ENCODE assay signal across 8 cellular contexts in genomic region chr2:62306751-62307468, GRCh38.
DNase-seq lines count a peak whose midpoint lies in the region; ATAC-seq and TF ChIP-seq lines count a peak whose summit lies in the region.

No MANE protein-coding gene starts in this region.

- peaks cover 26 to 78% (median 42%) of the 10 kb centered on the region in 4 donors for H3K4me1 ChIP-seq in stomach

- no peak for TF ChIP-seq CTCF in stomach (IDR thresholded peaks at IDR 0.05)

- DNase-seq in DMS53 treated with DMSO at 0.1 percent for 48 hours (lab: John Stamatoyannopoulos, UW; ENCODE audit: unreplicated experiment) (peak; percentile 90), NCI-H146 treated with DMSO at 0.1 percent for 48 hours (lab: John Stamatoyannopoulos, UW; ENCODE audit: unreplicated experiment) (peak; percentile 48), iris pigment epithelial cell (ENCODE audit: low read depth) (peak; percentile 50), stomach (peak; percentile 40), 8988T (no peak), iPS-NIHi7 (ENCODE audit: extremely low spot score) (no peak)
- peak; percentile 76 for DNase-seq in activated CD8-positive, alpha-beta memory T cell treated with anti-CD3 and anti-CD28 coated beads, Interleukin-2, amount 10 ng/mL, durations not matched to agents 7 days and 5 days

- H3K4me3 ChIP-seq in stomach, result no peak overlapping the region

- H3K36me3 Mint-ChIP-seq in activated CD8-positive, alpha-beta memory T cell treated with anti-CD3 and anti-CD28 coated beads, Interleukin-2, amount 10 ng/mL, durations not matched to agents 7 days and 5 days, result peaks cover 3% of the 10 kb centered on the region

- H3K9me3 Mint-ChIP-seq in activated CD8-positive, alpha-beta memory T cell treated with anti-CD3 and anti-CD28 coated beads, Interleukin-2, amount 10 ng/mL, durations not matched to agents 7 days and 5 days (ENCODE audit: low read depth), result no peaks in the 10 kb centered on the region

- no peak for TF ChIP-seq POLR2A in stomach (IDR thresholded peaks at IDR 0.05)

- H3K27me3 Mint-ChIP-seq in activated CD8-positive, alpha-beta memory T cell treated with anti-CD3 and anti-CD28 coated beads, Interleukin-2, amount 10 ng/mL, durations not matched to agents 7 days and 5 days, result no peaks in the 10 kb centered on the region

- H3K36me3 ChIP-seq in stomach, result no peaks in the 10 kb centered on the region

- WGBS in stomach, 5 donors, result 43 to 57% (median 52%) methylated on average over 7 of the region's 7 CpGs

- peak overlapping the region; percentile 31 to 89 (median 68) for H3K27ac ChIP-seq in stomach

- CTCF ChIA-PET in activated CD8-positive, alpha-beta memory T cell treated with anti-CD3 and anti-CD28 coated beads, Interleukin-2, amount 10 ng/mL, durations not matched to agents 7 days and 5 days (lab: Charles Lee), result interaction anchor here (1.0 to 2.1 kb wide), 2 partner anchors 27 to 110 kb away, joined by 3 to 5 read pairs; no protein-coding TSS in a partner anchor

- intact Hi-C loops in stomach (cut with DNase I; ENCODE audit: low total_unique reads), result no loop called here

- no peak overlapping the region for H3K4me3 Mint-ChIP-seq in activated CD8-positive, alpha-beta memory T cell treated with anti-CD3 and anti-CD28 coated beads, Interleukin-2, amount 10 ng/mL, durations not matched to agents 7 days and 5 days

- peak overlapping the region; percentile 76 for H3K27ac Mint-ChIP-seq in activated CD8-positive, alpha-beta memory T cell treated with anti-CD3 and anti-CD28 coated beads, Interleukin-2, amount 10 ng/mL, durations not matched to agents 7 days and 5 days

- no peak for TF ChIP-seq EP300 in stomach (IDR thresholded peaks at IDR 0.05)

- ATAC-seq in GM21447 (IDR thresholded peaks at IDR 0.05; ENCODE audit: unreplicated experiment), result peak; percentile 35
- peak; percentile 32 for ATAC-seq in activated CD8-positive, alpha-beta memory T cell treated with anti-CD3 and anti-CD28 coated beads, Interleukin-2, amount 10 ng/mL, durations not matched to agents 7 days and 5 days

- no peaks in the 10 kb centered on the region for H3K27me3 ChIP-seq in stomach

- H3K9me3 ChIP-seq in stomach, result no peaks in the 10 kb centered on the region

- H3K4me1 Mint-ChIP-seq in activated CD8-positive, alpha-beta memory T cell treated with anti-CD3 and anti-CD28 coated beads, Interleukin-2, amount 10 ng/mL, durations not matched to agents 7 days and 5 days, result peaks cover 93% of the 10 kb centered on the region

Comparison
In these comparisons a context has a peak if more than half of its experiments do, and no peak if none do; other contexts are left out.
1. DNase-seq: peak in DMS53 treated with DMSO at 0.1 percent for 48 hours (single experiment), NCI-H146 treated with DMSO at 0.1 percent for 48 hours (single experiment), activated CD8-positive, alpha-beta memory T cell treated with anti-CD3 and anti-CD28 coated beads, Interleukin-2, amount 10 ng/mL, durations not matched to agents 7 days and 5 days (single experiment), iris pigment epithelial cell (single experiment) and stomach (single experiment); none in 8988T (single experiment) and iPS-NIHi7 (single experiment).